1 cellular context compared by ENCODE assay signal in genomic region chr22:39481054-39481453, GRCh38.
TF ChIP-seq lines count a peak whose summit lies in the region.

No MANE protein-coding gene starts in this region.

TF ChIP-seq in H1, 55 proteins besides CTCF, POLR2A, EP300 and RAD21:
- TF ChIP-seq HDAC6 (IDR thresholded peaks at IDR 0.05; ENCODE audit: low read depth, low read length) (no peak), KDM5A (IDR thresholded peaks at IDR 0.05; ENCODE audit: low read length) (no peak), EGR1 (IDR thresholded peaks at IDR 0.05; ENCODE audit: borderline replicate concordance, low read depth, low read length) (no peak), BCL11A (IDR thresholded peaks at IDR 0.05; ENCODE audit: low read depth in 2 of 2, low read length in 2 of 2) (no peak), JUN (IDR thresholded peaks at IDR 0.05; ENCODE audit: low read depth, low read length) (no peak), KDM1A (IDR thresholded peaks at IDR 0.05; ENCODE audit: borderline replicate concordance, low read length) (no peak), SIN3A (conservative IDR thresholded peaks at IDR 0.05 in 1 of 2, IDR thresholded peaks at IDR 0.05 in 1 of 2; ENCODE audit: low read depth in 1 of 2, low read length in 2 of 2) (no peak), JUND (IDR thresholded peaks at IDR 0.05; ENCODE audit: low read length) (no peak), RFX5 (IDR thresholded peaks at IDR 0.05; ENCODE audit: borderline replicate concordance, low read depth, low read length) (no peak), SIX5 (IDR thresholded peaks at IDR 0.05; ENCODE audit: low read depth, low read length) (no peak), BRCA1 (IDR thresholded peaks at IDR 0.05; ENCODE audit: low read depth, low read length) (no peak), E2F6 (IDR thresholded peaks at IDR 0.05) (no peak), CHD2 (IDR thresholded peaks at IDR 0.05; ENCODE audit: low read length) (no peak), SP4 (IDR thresholded peaks at IDR 0.05; ENCODE audit: low read length) (no peak), CTBP2 (IDR thresholded peaks at IDR 0.05; ENCODE audit: borderline replicate concordance, insufficient read depth, insufficient read length, low read length) (no peak), RBBP5 (IDR thresholded peaks at IDR 0.05; ENCODE audit: borderline replicate concordance, low read depth, low read length) (no peak), NANOG (IDR thresholded peaks at IDR 0.05; ENCODE audit: insufficient read depth, low read depth, low read length, poor library complexity, severe bottlenecking) (no peak), POU5F1 (IDR thresholded peaks at IDR 0.05; ENCODE audit: low read depth, low read length) (no peak), TBP (IDR thresholded peaks at IDR 0.05; ENCODE audit: low read depth, low read length) (no peak)
- TF ChIP-seq, protein P1, sequence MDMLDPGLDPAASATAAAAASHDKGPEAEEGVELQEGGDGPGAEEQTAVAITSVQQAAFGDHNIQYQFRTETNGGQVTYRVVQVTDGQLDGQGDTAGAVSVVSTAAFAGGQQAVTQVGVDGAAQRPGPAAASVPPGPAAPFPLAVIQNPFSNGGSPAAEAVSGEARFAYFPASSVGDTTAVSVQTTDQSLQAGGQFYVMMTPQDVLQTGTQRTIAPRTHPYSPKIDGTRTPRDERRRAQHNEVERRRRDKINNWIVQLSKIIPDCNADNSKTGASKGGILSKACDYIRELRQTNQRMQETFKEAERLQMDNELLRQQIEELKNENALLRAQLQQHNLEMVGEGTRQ (IDR thresholded peaks at IDR 0.05; ENCODE audit: low read length), result no peak
